ENCODE assay signal across 23 cellular contexts in genomic region chr20:18839507-18840247, GRCh38. TPM values are rescaled to one million over a fixed set of nuclear protein-coding genes. Genes with fewer than 3 reads are reported as not detected.
"Had no signal": no experiment of that assay in that cellular context is flagged by ENCODE, and none has a peak within 500 bp of the region (broad histone marks: within the 10 kb centered on the region; RNA-seq: fewer than 3 reads in every experiment).

No MANE protein-coding gene starts in this region.

- ATAC-seq: activated CD8-positive, alpha-beta T cell treated with anti-CD3 and anti-CD28 coated beads, Interleukin-2, amount 10 ng/mL, durations not matched to agents 7 days and 5 days; body of pancreas; pancreas; stimulated activated naive CD8-positive, alpha-beta T cell treated with anti-CD3 and anti-CD28 coated beads, Interleukin-15, amount 100 ng/mL, for 72 hours; upper lobe of right lung had no signal

- H3K27me3 Mint-ChIP-seq: activated B cell treated with CpG ODN at 0.5 μM for 24 hours; activated naive CD8-positive, alpha-beta T cell; stimulated activated naive CD8-positive, alpha-beta T cell treated with anti-CD3 and anti-CD28 coated beads, Interleukin-15, amount 100 ng/mL, for 72 hours had no signal

- H3K36me3 Mint-ChIP-seq: activated naive CD8-positive, alpha-beta T cell had no signal

- H3K36me3 ChIP-seq: esophagus squamous epithelium, pancreas, sigmoid colon, upper lobe of right lung had no signal

- H3K27me3 ChIP-seq: body of pancreas, esophagus squamous epithelium, pancreas, sigmoid colon, upper lobe of right lung had no signal

- H3K4me1 ChIP-seq: esophagus squamous epithelium, sigmoid colon, upper lobe of right lung had no signal

- H3K27ac Mint-ChIP-seq: activated B cell treated with CpG ODN at 0.5 μM for 24 hours; activated CD4-positive, alpha-beta T cell treated with anti-CD3 and anti-CD28 coated beads, Interleukin-2, amount 10 ng/mL, durations not matched to agents 24 days and 14 days; activated CD8-positive, alpha-beta T cell treated with anti-CD3 and anti-CD28 coated beads, Interleukin-2, amount 10 ng/mL, durations not matched to agents 7 days and 5 days; activated naive CD8-positive, alpha-beta T cell; nephron progenitor cell; stimulated activated naive CD8-positive, alpha-beta T cell treated with anti-CD3 and anti-CD28 coated beads, Interleukin-15, amount 100 ng/mL, for 72 hours had no signal

- H3K9me3 Mint-ChIP-seq: activated B cell treated with CpG ODN at 0.5 μM for 24 hours; activated CD4-positive, alpha-beta T cell treated with anti-CD3 and anti-CD28 coated beads, Interleukin-2, amount 10 ng/mL, durations not matched to agents 24 days and 14 days; central memory CD8-positive, alpha-beta T cell; stimulated activated naive CD8-positive, alpha-beta T cell treated with anti-CD3 and anti-CD28 coated beads, Interleukin-15, amount 100 ng/mL, for 72 hours had no signal

- H3K4me1 Mint-ChIP-seq: activated B cell treated with CpG ODN at 0.5 μM for 24 hours; activated CD4-positive, alpha-beta T cell treated with anti-CD3 and anti-CD28 coated beads, Interleukin-2, amount 10 ng/mL, durations not matched to agents 24 days and 14 days; central memory CD8-positive, alpha-beta T cell; nephron progenitor cell; stimulated activated naive CD8-positive, alpha-beta T cell treated with anti-CD3 and anti-CD28 coated beads, Interleukin-15, amount 100 ng/mL, for 72 hours had no signal

- FAIRE-seq: endothelial cell of umbilical vein, pancreas had no signal

- H3K27ac ChIP-seq: body of pancreas, esophagus squamous epithelium, pancreas, sigmoid colon, upper lobe of right lung had no signal

- H3K4me3 Mint-ChIP-seq: activated B cell treated with CpG ODN at 0.5 μM for 24 hours; activated CD4-positive, alpha-beta T cell treated with anti-CD3 and anti-CD28 coated beads, Interleukin-2, amount 10 ng/mL, durations not matched to agents 24 days and 14 days; activated CD8-positive, alpha-beta T cell treated with anti-CD3 and anti-CD28 coated beads, Interleukin-2, amount 10 ng/mL, durations not matched to agents 7 days and 5 days; activated naive CD8-positive, alpha-beta T cell; central memory CD8-positive, alpha-beta T cell; nephron progenitor cell; stimulated activated naive CD8-positive, alpha-beta T cell treated with anti-CD3 and anti-CD28 coated beads, Interleukin-15, amount 100 ng/mL, for 72 hours had no signal

- DNase-seq: activated B cell treated with CpG ODN at 0.5 μM for 24 hours; activated CD4-positive, alpha-beta T cell treated with anti-CD3 and anti-CD28 coated beads, Interleukin-2, amount 10 ng/mL, durations not matched to agents 24 days and 14 days; activated CD8-positive, alpha-beta memory T cell treated with anti-CD3 and anti-CD28 coated beads, Interleukin-2, amount 50 U/mL, for 4 hours; activated CD8-positive, alpha-beta T cell treated with anti-CD3 and anti-CD28 coated beads, Interleukin-2, amount 10 ng/mL, durations not matched to agents 7 days and 5 days; activated gamma-delta T cell treated with Interleukin-2 at 50 U/mL for 16 hours; amniotic stem cell; body of pancreas; effector CD8-positive, alpha-beta T cell; esophagus squamous epithelium; mesendoderm; nephron progenitor cell; pancreas; sigmoid colon; stimulated activated CD4-positive, alpha-beta T cell treated with anti-CD3 and anti-CD28 coated beads, Interleukin-1b, Interleukin-23, amount 100 ng/mL, for 48 hours; stimulated activated naive CD8-positive, alpha-beta T cell treated with anti-CD3 and anti-CD28 coated beads, Interleukin-15, amount 100 ng/mL, for 72 hours; T-helper 2 cell; upper lobe of right lung had no signal

- H3K4me3 ChIP-seq: body of pancreas, esophagus squamous epithelium, pancreas, sigmoid colon, upper lobe of right lung had no signal

RNA-seq across cellular contexts. Expression of gene SCP2D1, which starts 26.1 kb away (rescaled TPM):
- total RNA-seq: activated B cell treated with CpG ODN at 0.5 μM for 24 hours; activated CD4-positive, alpha-beta T cell treated with anti-CD3 and anti-CD28 coated beads, Interleukin-2, amount 10 ng/mL, durations not matched to agents 24 days and 14 days; activated CD8-positive, alpha-beta T cell treated with anti-CD3 and anti-CD28 coated beads, Interleukin-2, amount 10 ng/mL, durations not matched to agents 7 days and 5 days; body of pancreas; endothelial cell of umbilical vein; esophagus squamous epithelium; fibroblast of villous mesenchyme; liver; pancreas; temporal lobe; upper lobe of right lung had no signal
- polyA plus RNA-seq: endothelial cell of umbilical vein, liver, pancreas, sigmoid colon had no signal
